ENCODE assay signal across 8 cellular contexts in the genomic region with DNA sequence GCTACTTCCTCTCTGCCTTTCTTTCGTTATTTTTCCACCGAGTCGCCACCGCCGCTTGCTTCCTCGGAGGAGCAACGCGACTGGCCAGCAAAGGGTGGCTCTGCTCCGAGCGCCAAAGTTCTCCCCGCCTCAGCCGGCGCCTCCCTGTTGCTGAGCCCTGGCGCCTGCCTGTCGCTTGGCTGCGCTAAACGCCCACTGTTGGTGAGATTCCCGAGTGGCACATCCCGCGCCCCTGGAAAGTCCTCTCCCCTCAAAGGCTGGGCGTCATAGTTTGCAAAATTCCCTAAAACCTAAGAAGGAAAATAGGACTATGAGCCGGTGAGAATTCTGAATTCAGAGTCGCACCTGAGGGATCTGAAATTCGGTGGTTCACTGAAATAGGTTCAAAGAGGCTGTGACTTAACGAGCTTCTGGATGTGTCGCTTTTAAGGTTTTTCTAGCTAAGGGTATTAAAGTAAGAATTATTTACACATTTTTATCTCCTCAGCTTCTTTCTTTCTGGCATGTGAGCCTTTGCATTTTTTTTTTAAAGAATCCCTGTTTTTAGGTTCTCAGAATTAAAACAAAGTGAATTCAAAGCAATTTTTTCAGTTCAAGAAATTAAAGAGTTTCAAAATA. TPM values are rescaled to one million over a fixed set of nuclear protein-coding genes. Genes with fewer than 3 reads are reported as not detected.
DNase-seq lines count a peak whose midpoint lies in the region; ATAC-seq and TF ChIP-seq lines count a peak whose summit lies in the region.

A gene (minus strand): TSS at position 82 of the 618 bp plus-strand sequence. CDS start 668 bp downstream, outside the sequence.

- H3K79me2 ChIP-seq in PC-9 (ENCODE audit: low read depth) = no peaks in the 10 kb centered on the region

- no peak within 1 kb of the TSS for H3K56ac ChIP-seq in IMR-90 (ENCODE audit: extremely low read depth, insufficient read depth, low read length)

- H3K9me2 ChIP-seq in PC-9 (ENCODE audit: insufficient read depth) = no peaks in the 10 kb centered on the region

- H3K36me3 ChIP-seq in A673 (ENCODE audit: insufficient read depth, low read length, poor library complexity, severe bottlenecking) (no peaks in the 10 kb centered on the region), IMR-90 (ENCODE audit: control insufficient read depth, insufficient read depth, low read length) (no peaks in the 10 kb centered on the region), adipocyte (ENCODE audit: control insufficient read depth, insufficient read depth, low read length, severe bottlenecking) (no peaks in the 10 kb centered on the region), thoracic aorta (no peaks in the 10 kb centered on the region), PC-9 (ENCODE audit: low read depth) (no peaks in the 10 kb centered on the region)

- no peaks in the 10 kb centered on the region for H3F3A ChIP-seq in PC-9 (ENCODE audit: insufficient read depth, low read depth)

- H2AFZ ChIP-seq in IMR-90 (replicated peaks; ENCODE audit: low read length, poor library complexity) (peak within 1 kb of the TSS; percentile 51), PC-9 (no peak within 1 kb of the TSS)

- H3K14ac ChIP-seq in IMR-90 (replicated peaks; ENCODE audit: low read depth, low read length) = no peak within 1 kb of the TSS

- intact Hi-C loops in A673 (cut with micrococcal nuclease; ENCODE audit: unreplicated experiment) = no loop called here
- intact Hi-C loops in IMR-90 (cut with micrococcal nuclease) = no loop called here
- intact Hi-C loops in PC-9 (cut with micrococcal nuclease; ENCODE audit: unreplicated experiment) = no loop called here

- in situ Hi-C loops in IMR-90 (cut with MboI; ENCODE audit: low sequenced_read_pairs) = no loop called here

- H4K20me1 ChIP-seq in IMR-90 (ENCODE audit: insufficient read depth, low read length) (no peaks in the 10 kb centered on the region), PC-9 (ENCODE audit: insufficient read depth) (no peaks in the 10 kb centered on the region)

- no CpG with 5 or more reads among the region's 26 CpGs for WGBS in IMR-90 (ENCODE audit: extremely low coverage in 2 of 2, insufficient read length in 1 of 2), 2 experiments

- no peaks in the 10 kb centered on the region for H3K79me1 ChIP-seq in IMR-90 (ENCODE audit: low read depth in 1 of 2, low read length in 2 of 2)

- H2BK5ac ChIP-seq in IMR-90 (ENCODE audit: low read depth, low read length, poor library complexity, severe bottlenecking) = no peak within 1 kb of the TSS

- no peaks in the 10 kb centered on the region for H3K4me1 ChIP-seq in A673 (ENCODE audit: insufficient read depth, low read length, poor library complexity, severe bottlenecking)
- H3K4me1 ChIP-seq in IMR-90 (ENCODE audit: control insufficient read depth, insufficient read depth, low read length) = no peaks in the 10 kb centered on the region
- peaks cover 13% of the 10 kb centered on the region for H3K4me1 ChIP-seq in adipocyte (ENCODE audit: control insufficient read depth, insufficient read depth, low read length)
- peaks cover 9 to 18% of the 10 kb centered on the region in 2 donors for H3K4me1 ChIP-seq in thoracic aorta (ENCODE audit: control insufficient read depth in 1 of 2, low read depth in 2 of 2)
- H3K4me1 ChIP-seq in PC-9 (replicated peaks; ENCODE audit: insufficient read depth) = no peaks in the 10 kb centered on the region

- H3K4ac ChIP-seq in IMR-90 (ENCODE audit: low read depth, low read length) = no peak within 1 kb of the TSS

- no peak within 1 kb of the TSS for H3K4me3 ChIP-seq in A673 (ENCODE audit: low read depth, low read length, poor library complexity, severe bottlenecking)
- no peak within 1 kb of the TSS for H3K4me3 ChIP-seq in IMR-90 (ENCODE audit: insufficient read depth, low read depth, low read length)
- H3K4me3 ChIP-seq in adipocyte (ENCODE audit: low read length) = peak within 1 kb of the TSS; percentile 76
- peak within 1 kb of the TSS; percentile 66 for H3K4me3 ChIP-seq in thoracic aorta
- no peak within 1 kb of the TSS for H3K4me3 ChIP-seq in PC-9

- H3K18ac ChIP-seq in IMR-90 (ENCODE audit: low read depth, low read length) = no peak within 1 kb of the TSS

- no peak within 1 kb of the TSS for H2AK9ac ChIP-seq in IMR-90 (replicated peaks; ENCODE audit: low read depth, low read length, poor library complexity)

- H4K8ac ChIP-seq in IMR-90 (ENCODE audit: low read depth in 2 of 2, low read length in 2 of 2) = no peak within 1 kb of the TSS

- H2AK5ac ChIP-seq in IMR-90 (ENCODE audit: low read depth, low read length) = no peak within 1 kb of the TSS

- H3K9me3 ChIP-seq in A673 (ENCODE audit: low read depth, low read length, poor library complexity, severe bottlenecking) (no peaks in the 10 kb centered on the region), IMR-90 (ENCODE audit: control insufficient read depth, insufficient read depth, low read length) (peaks cover 2% of the 10 kb centered on the region; the same call in 1 of the 2 replicates), adipocyte (ENCODE audit: control insufficient read depth, low read length) (peaks cover 3% of the 10 kb centered on the region), thoracic aorta (no peaks in the 10 kb centered on the region), PC-9 (ENCODE audit: insufficient read depth, low read depth) (no peaks in the 10 kb centered on the region)

- no peak within 1 kb of the TSS for H4K5ac ChIP-seq in IMR-90 (ENCODE audit: low read depth, low read length)

- POLR2A ChIA-PET in A673 (lab: Charles Lee; ENCODE audit: low non-redundant PET) (no interaction called here), IMR-90 (lab: Charles Lee; ENCODE audit: unreplicated experiment) (no interaction called here), PC-9 (lab: Charles Lee; ENCODE audit: unreplicated experiment) (no interaction called here)

- TF ChIP-seq CTCF in A673 (conservative IDR thresholded peaks at IDR 0.05; ENCODE audit: low read depth, low read length) (peak; percentile 25; the same call in 1 of the 2 replicates), IMR-90 (conservative IDR thresholded peaks at IDR 0.05; ENCODE audit: low read depth, low read length) (no peak), thoracic aorta (IDR thresholded peaks at IDR 0.05) (no peak), PC-9 (conservative IDR thresholded peaks at IDR 0.05) (no peak)

- peaks cover 81% of the 10 kb centered on the region for H3K27me3 ChIP-seq in A673 (replicated peaks; ENCODE audit: insufficient read depth, low read depth, low read length, poor library complexity)
- peaks cover 7% of the 10 kb centered on the region for H3K27me3 ChIP-seq in IMR-90 (ENCODE audit: control insufficient read depth, insufficient read depth, low read length)
- H3K27me3 ChIP-seq in adipocyte (replicated peaks; ENCODE audit: control insufficient read depth, insufficient read depth, low read length) = peaks cover 71% of the 10 kb centered on the region
- no peaks in the 10 kb centered on the region for H3K27me3 ChIP-seq in thoracic aorta (replicated peaks; ENCODE audit: insufficient read depth)
- H3K27me3 ChIP-seq in PC-9 (ENCODE audit: insufficient read depth, low read depth) = peaks cover 3% of the 10 kb centered on the region; the same call in 1 of the 2 replicates

- H2BK15ac ChIP-seq in IMR-90 (ENCODE audit: low read depth, low read length) = no peak within 1 kb of the TSS

- no peak within 1 kb of the TSS for H2BK20ac ChIP-seq in IMR-90 (ENCODE audit: low read depth, low read length)

- H2BK120ac ChIP-seq in IMR-90 (ENCODE audit: low read depth, low read length) = no peak within 1 kb of the TSS

- no peak within 1 kb of the TSS for H3K27ac ChIP-seq in A673 (ENCODE audit: low read depth, low read length, poor library complexity, severe bottlenecking)
- no peak within 1 kb of the TSS for H3K27ac ChIP-seq in IMR-90 (ENCODE audit: insufficient read depth, low read length)
- no peak within 1 kb of the TSS for H3K27ac ChIP-seq in thoracic aorta
- H3K27ac ChIP-seq in PC-9 = no peak within 1 kb of the TSS

- no peak for TF ChIP-seq RAD21 in IMR-90 (IDR thresholded peaks at IDR 0.05; ENCODE audit: low read length)

- BruUV-seq in A673 (replicated peaks; lab: Mats Ljungman, UMichigan) (no TSS peak), IMR-90 (replicated peaks; lab: Mats Ljungman, UMichigan) (no TSS peak), PC-9 (replicated peaks; lab: Mats Ljungman, UMichigan) (no TSS peak)

- H4K91ac ChIP-seq in IMR-90 (ENCODE audit: insufficient read depth, low read depth, low read length) = no peak within 1 kb of the TSS

- peak; percentile 13 for DNase-seq in A673 (ENCODE audit: low spot score)
- DNase-seq in IMR-90 = no peak
- peak; percentile 24 for DNase-seq in adipocyte (ENCODE audit: low read depth)
- peak; percentile 68 for DNase-seq in left lobe of liver (ENCODE audit: low spot score)
- no peak for DNase-seq in thoracic aorta (ENCODE audit: low spot score)
- DNase-seq in KG1 (lab: John Stamatoyannopoulos, UW) = no peak
- DNase-seq in PC-9 = no peak
- no peak for DNase-seq in GM19238 (ENCODE audit: insufficient read length, low spot score)

- H3K23ac ChIP-seq in IMR-90 (ENCODE audit: low read depth, low read length) = no peak within 1 kb of the TSS

- CTCF ChIA-PET in A673 (lab: Charles Lee) (no interaction called here), IMR-90 (lab: Yijun Ruan, JAX) (no interaction called here), PC-9 (lab: Charles Lee) (no interaction called here)

- no peak for ATAC-seq in IMR-90 (ENCODE audit: low read depth)
- ATAC-seq in left lobe of liver = peak; percentile 95
- ATAC-seq in thoracic aorta (ENCODE audit: insufficient number of reproducible peaks, low FRiP score, low read depth) = no peak

- TF ChIP-seq POLR2A in IMR-90 (IDR thresholded peaks at IDR 0.05; ENCODE audit: low read depth, low read length) = no peak

- dilution Hi-C loops in IMR-90 (cut with HindIII; ENCODE audit: low sequenced_read_pairs, unreplicated experiment) = no loop called here

- H3K4me2 ChIP-seq in IMR-90 (ENCODE audit: low read depth, low read length) (no peak within 1 kb of the TSS), PC-9 (no peak within 1 kb of the TSS)

- H3K9ac ChIP-seq in IMR-90 (ENCODE audit: low read depth, low read length) (no peak within 1 kb of the TSS), adipocyte (ENCODE audit: low read length) (no peak within 1 kb of the TSS)

- no peaks in the 10 kb centered on the region for H3K9me1 ChIP-seq in IMR-90 (ENCODE audit: insufficient read depth, low read length)

TF ChIP-seq in IMR-90, 13 proteins besides CTCF, POLR2A, EP300 and RAD21 (continues in another document):
- TF ChIP-seq SMC3 (IDR thresholded peaks at IDR 0.05; ENCODE audit: low read depth, low read length) = no peak
- no peak for TF ChIP-seq CEBPB (IDR thresholded peaks at IDR 0.05; ENCODE audit: low read depth, low read length)
- TF ChIP-seq CHD1 (IDR thresholded peaks at IDR 0.05; ENCODE audit: low read depth, low read length) = no peak

RNA-seq across cellular contexts. Expression of the gene that starts here (rescaled TPM):
- total RNA-seq in A673 (2021) (not detected in 2 replicates), IMR-90 (2012; rRNA removed) (not detected in 2 replicates), left lobe of liver (0.08 TPM), thoracic aorta (under 1 TPM in 1 of 2 donors, not detected in 1; 0.21 TPM), PC-9 (2021) (not detected in 2 replicates)
- not detected in 2 replicates for polyA plus RNA-seq in IMR-90 (2012; rRNA removed)
- not detected in 2 replicates for polyA plus RNA-seq in IMR-90 (2012; cell fraction: cytosol; rRNA removed)
- not detected in 2 replicates for polyA plus RNA-seq in IMR-90 (2012; cell fraction: nucleus; rRNA removed; ENCODE audit: low replicate concordance)

Comparison
In these comparisons a context has a peak if more than half of its experiments do, and no peak if none do; other contexts are left out.
1. Peak in DNase-seq in A673; RNA of the gene not detected or under 1 TPM.
2. Peak in DNase-seq and ATAC-seq in left lobe of liver; RNA of the gene not detected or under 1 TPM.
3. H3K4me3 ChIP-seq: peak in adipocyte (single experiment) and thoracic aorta (single experiment); none in A673 (single experiment), IMR-90 (single experiment) and PC-9 (single experiment).